ENCODE assay signal across 20 cellular contexts in the genomic region with DNA sequence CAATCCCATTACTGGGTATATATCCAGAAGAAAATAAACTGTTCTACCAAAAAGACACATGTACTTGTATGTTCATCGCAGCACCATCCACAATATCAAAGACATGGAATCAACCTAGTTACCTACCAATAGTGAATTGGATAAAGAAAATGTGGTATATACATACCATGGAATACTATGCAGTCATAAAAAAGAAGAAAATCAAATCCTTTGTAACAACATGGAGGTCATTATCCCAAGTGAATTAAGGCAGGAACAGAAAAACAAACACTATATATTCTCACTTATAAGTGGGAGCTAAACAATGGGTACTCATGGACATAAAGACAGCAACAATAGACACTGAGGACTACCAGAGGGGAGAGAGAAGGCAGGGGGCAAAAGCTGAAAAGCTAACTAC.
"Had no signal": no experiment of that assay in that cellular context is flagged by ENCODE, and none has a peak within 500 bp of the region (broad histone marks: within the 10 kb centered on the region; RNA-seq: fewer than 3 reads in every experiment).

No MANE protein-coding gene starts in this region.

- H3K4me3 Mint-ChIP-seq: naive B cell; nephron; stimulated activated effector memory CD8-positive, alpha-beta T cell treated with anti-CD3 and anti-CD28 coated beads, Interleukin-12 subunit alpha, Interleukin-12 subunit beta, amount 100 ng/mL, for 72 hours; stimulated activated naive CD8-positive, alpha-beta T cell treated with anti-CD3 and anti-CD28 coated beads, Interleukin-15, Interleukin-2, amounts not matched to agents 100 ng/mL and 50 ng/mL, for 24 hours had no signal

- H3K9me3 ChIP-seq: colonic mucosa, right atrium auricular region, sigmoid colon, testis, tibial nerve, upper lobe of right lung, vagina had no signal

- H3K27me3 ChIP-seq: colonic mucosa, right atrium auricular region, sigmoid colon, testis, tibial nerve, upper lobe of right lung, vagina had no signal

- H3K4me1 ChIP-seq: colonic mucosa, right atrium auricular region, sigmoid colon, testis, upper lobe of right lung, vagina had no signal

- H3K36me3 Mint-ChIP-seq: naive B cell; stimulated activated effector memory CD8-positive, alpha-beta T cell treated with anti-CD3 and anti-CD28 coated beads, Interleukin-12 subunit alpha, Interleukin-12 subunit beta, amount 100 ng/mL, for 72 hours had no signal

- H3K27ac Mint-ChIP-seq: naive B cell; nephron; stimulated activated effector memory CD8-positive, alpha-beta T cell treated with anti-CD3 and anti-CD28 coated beads, Interleukin-12 subunit alpha, Interleukin-12 subunit beta, amount 100 ng/mL, for 72 hours; stimulated activated naive CD8-positive, alpha-beta T cell treated with anti-CD3 and anti-CD28 coated beads, Interleukin-15, Interleukin-2, amounts not matched to agents 100 ng/mL and 50 ng/mL, for 24 hours had no signal

- H3K4me1 Mint-ChIP-seq: naive B cell; stimulated activated effector memory CD8-positive, alpha-beta T cell treated with anti-CD3 and anti-CD28 coated beads, Interleukin-12 subunit alpha, Interleukin-12 subunit beta, amount 100 ng/mL, for 72 hours had no signal

- H3K27ac ChIP-seq: colonic mucosa, right atrium auricular region, sigmoid colon, testis, tibial nerve, upper lobe of right lung, vagina had no signal

- ATAC-seq: left colon; left ventricle myocardium superior; stimulated activated effector memory CD8-positive, alpha-beta T cell treated with anti-CD3 and anti-CD28 coated beads, Interleukin-12 subunit alpha, Interleukin-12 subunit beta, amount 100 ng/mL, for 72 hours; upper lobe of right lung had no signal

- H3K9me3 Mint-ChIP-seq: nephron; stimulated activated effector memory CD8-positive, alpha-beta T cell treated with anti-CD3 and anti-CD28 coated beads, Interleukin-12 subunit alpha, Interleukin-12 subunit beta, amount 100 ng/mL, for 72 hours; stimulated activated naive CD8-positive, alpha-beta T cell treated with anti-CD3 and anti-CD28 coated beads, Interleukin-15, Interleukin-2, amounts not matched to agents 100 ng/mL and 50 ng/mL, for 24 hours had no signal

- H3K36me3 ChIP-seq: colonic mucosa, right atrium auricular region, sigmoid colon, tibial nerve, upper lobe of right lung, vagina had no signal

- DNase-seq: colonic mucosa; erythroblast; head of caudate nucleus; hippocampal formation; left colon; left ventricle myocardium superior; mesendoderm; naive B cell; posterior cingulate gyrus; sigmoid colon; stimulated activated CD4-positive, alpha-beta T cell treated with anti-CD3 and anti-CD28 coated beads, Interleukin-4, amount 100 ng/mL, for 1 hour; stimulated activated CD8-positive, alpha-beta memory T cell treated with anti-CD3 and anti-CD28 coated beads, Interleukin-4, amount 100 ng/mL, for 48 hours; testis; upper lobe of right lung had no signal

- H3K4me3 ChIP-seq: colonic mucosa, right atrium auricular region, sigmoid colon, testis, tibial nerve, upper lobe of right lung, vagina had no signal
